In genomic region chr14:24283796-24284460, GRCh38 we compare ENCODE assay signal across 26 cellular contexts. TPM values are rescaled to one million over a fixed set of nuclear protein-coding genes. Genes with fewer than 3 reads are reported as not detected.
DNase-seq lines count a peak whose midpoint lies in the region; ATAC-seq and TF ChIP-seq lines count a peak whose summit lies in the region.
"Had no signal": no experiment of that assay in that cellular context is flagged by ENCODE, and none has a peak within 500 bp of the region (broad histone marks: within the 10 kb centered on the region; RNA-seq: fewer than 3 reads in every experiment).

No MANE protein-coding gene starts in this region.

- TF ChIP-seq CTCF in RWPE1 (conservative IDR thresholded peaks at IDR 0.05; ENCODE audit: low read depth) = no peak
- no peak for TF ChIP-seq CTCF in neural progenitor cell (IDR thresholded peaks at IDR 0.05)
- no peak for TF ChIP-seq CTCF in CD8-positive, alpha-beta T cell (IDR thresholded peaks at IDR 0.05)
- no peak for TF ChIP-seq CTCF in sigmoid colon (IDR thresholded peaks at IDR 0.05)

- H3K79me2 ChIP-seq in neural progenitor cell (ENCODE audit: low read depth) = no peaks in the 10 kb centered on the region

- CTCF ChIA-PET in activated CD4-positive, alpha-beta T cell treated with anti-CD3 and anti-CD28 coated beads for 36 hours (lab: Charles Lee) = interaction anchor here (0.8 to 1.4 kb wide), 3 partner anchors 10 to 13 kb away, joined by 4 to 8 read pairs (median 5); partner anchors contain the start of gene RABGGTA
- CTCF ChIA-PET in activated CD4-positive, alpha-beta T cell treated with anti-CD3 and anti-CD28 coated beads, Interleukin-2, amount 10 ng/mL, durations not matched to agents 7 days and 5 days (lab: Charles Lee) = interaction anchor here (0.6 to 3.4 kb wide), 7 partner anchors 8 to 147 kb away, joined by 3 to 23 read pairs (median 3); partner anchors contain the start of genes RABGGTA and TINF2
- CTCF ChIA-PET in RWPE1 (lab: Yijun Ruan, JAX) = interaction anchor here (1.4 kb wide), 2 partner anchors 9 to 42 kb away, joined by 3 to 4 read pairs; partner anchors contain the start of gene TINF2
- CTCF ChIA-PET in CD8-positive, alpha-beta T cell (lab: Charles Lee) = interaction anchor here (1.6 to 2.0 kb wide), 3 partner anchors 10 to 41 kb away, joined by 5 to 7 read pairs (median 6); partner anchors contain the start of genes CIDEB and TINF2

- H3K4me2 ChIP-seq in neural progenitor cell = no peak overlapping the region
- H3K4me2 ChIP-seq: GM23338, KMS-11 had no signal

- no peak overlapping the region for H3K4me3 ChIP-seq in neural progenitor cell
- H3K4me3 ChIP-seq in CD8-positive, alpha-beta T cell (ENCODE audit: low read depth, low read length) = no peak overlapping the region
- H3K4me3 ChIP-seq in sigmoid colon = no peak overlapping the region
- H3K4me3 ChIP-seq: GM23338 had no signal

- H3K9me3 Mint-ChIP-seq in activated CD4-positive, alpha-beta T cell treated with anti-CD3 and anti-CD28 coated beads for 36 hours (ENCODE audit: low read depth) = no peaks in the 10 kb centered on the region
- no peaks in the 10 kb centered on the region for H3K9me3 Mint-ChIP-seq in activated CD4-positive, alpha-beta T cell treated with anti-CD3 and anti-CD28 coated beads, Interleukin-2, amount 10 ng/mL, durations not matched to agents 7 days and 5 days
- H3K9me3 Mint-ChIP-seq in dendritic cell treated with granulocyte-macrophage colony-stimulating factor and Interleukin-4, amounts not matched to agents 40 ng/mL and 50 ng/mL, for 4 days = no peaks in the 10 kb centered on the region
- no peaks in the 10 kb centered on the region for H3K9me3 Mint-ChIP-seq in neural progenitor cell
- H3K9me3 Mint-ChIP-seq in CD8-positive, alpha-beta T cell = no peaks in the 10 kb centered on the region
- H3K9me3 Mint-ChIP-seq: CD8-positive, alpha-beta memory T cell; GM23338 had no signal

- no peak for TF ChIP-seq POLR2A in sigmoid colon (IDR thresholded peaks at IDR 0.05)

- no peaks in the 10 kb centered on the region for H3F3A ChIP-seq in neural progenitor cell (ENCODE audit: low read depth)

- H3K36me3 Mint-ChIP-seq in activated CD4-positive, alpha-beta T cell treated with anti-CD3 and anti-CD28 coated beads for 36 hours (ENCODE audit: low read depth) = peaks cover 1% of the 10 kb centered on the region
- peaks cover 1% of the 10 kb centered on the region for H3K36me3 Mint-ChIP-seq in activated CD4-positive, alpha-beta T cell treated with anti-CD3 and anti-CD28 coated beads, Interleukin-2, amount 10 ng/mL, durations not matched to agents 7 days and 5 days (ENCODE audit: low read depth)
- no peaks in the 10 kb centered on the region for H3K36me3 Mint-ChIP-seq in dendritic cell treated with granulocyte-macrophage colony-stimulating factor and Interleukin-4, amounts not matched to agents 40 ng/mL and 50 ng/mL, for 4 days (ENCODE audit: low read depth)
- H3K36me3 Mint-ChIP-seq in neural progenitor cell = no peaks in the 10 kb centered on the region
- no peaks in the 10 kb centered on the region for H3K36me3 Mint-ChIP-seq in CD8-positive, alpha-beta T cell

- no peak for DNase-seq in activated CD4-positive, alpha-beta T cell treated with anti-CD3 and anti-CD28 coated beads for 36 hours
- DNase-seq in activated CD4-positive, alpha-beta T cell treated with anti-CD3 and anti-CD28 coated beads, Interleukin-2, amount 10 ng/mL, durations not matched to agents 7 days and 5 days = no peak
- DNase-seq in RWPE1 (ENCODE audit: low spot score) (no peak), neural progenitor cell (ENCODE audit: low spot score) (peak; percentile 8), dedifferentiated amniotic fluid mesenchymal stem cell (ENCODE audit: extremely low spot score) (no peak), sigmoid colon (no peak)
- no peak for DNase-seq in CD8-positive, alpha-beta T cell
- DNase-seq: 8988T; C1 segment of cervical spinal cord; Calu3; CD8-positive, alpha-beta memory T cell; DMS153; IMR-90; NCI-H1105; NCI-H146; NCI-H2029 treated with DMSO at 0.1 percent for 48 hours; NCI-H226; NCI-H524 treated with DMSO at 0.1 percent for 48 hours; NCI-H82; OCI-M1; SIG-M5 had no signal

- H3K9me3 ChIP-seq in neural progenitor cell (ENCODE audit: low read depth) (no peaks in the 10 kb centered on the region), sigmoid colon (no peaks in the 10 kb centered on the region)
- H3K9me3 ChIP-seq in CD8-positive, alpha-beta T cell (ENCODE audit: low read length) = no peaks in the 10 kb centered on the region

- no peak overlapping the region for H3K4me3 Mint-ChIP-seq in activated CD4-positive, alpha-beta T cell treated with anti-CD3 and anti-CD28 coated beads for 36 hours
- H3K4me3 Mint-ChIP-seq in activated CD4-positive, alpha-beta T cell treated with anti-CD3 and anti-CD28 coated beads, Interleukin-2, amount 10 ng/mL, durations not matched to agents 7 days and 5 days = no peak overlapping the region
- no peak overlapping the region for H3K4me3 Mint-ChIP-seq in dendritic cell treated with granulocyte-macrophage colony-stimulating factor and Interleukin-4, amounts not matched to agents 40 ng/mL and 50 ng/mL, for 4 days
- no peak overlapping the region for H3K4me3 Mint-ChIP-seq in neural progenitor cell
- H3K4me3 Mint-ChIP-seq in CD8-positive, alpha-beta T cell = no peak overlapping the region
- H3K4me3 Mint-ChIP-seq: CD8-positive, alpha-beta memory T cell; GM23338 had no signal

- no peak for ATAC-seq in activated CD4-positive, alpha-beta T cell treated with anti-CD3 and anti-CD28 coated beads for 36 hours
- no peak for ATAC-seq in CD8-positive, alpha-beta T cell
- ATAC-seq: GM23338, HCT116 had no signal

- intact Hi-C loops in activated CD4-positive, alpha-beta T cell treated with anti-CD3 and anti-CD28 coated beads for 36 hours (cut with DNase I, micrococcal nuclease) = no loop called here
- intact Hi-C loops in dendritic cell treated with granulocyte-macrophage colony-stimulating factor and Interleukin-4, amounts not matched to agents 40 ng/mL and 50 ng/mL, for 4 days (cut with micrococcal nuclease) = no loop called here
- intact Hi-C loops in CD8-positive, alpha-beta T cell (cut with DNase I, micrococcal nuclease) = no loop called here
- intact Hi-C loops in sigmoid colon (cut with DNase I) = no loop called here

- no peak overlapping the region for H3K9ac ChIP-seq in neural progenitor cell
- H3K9ac ChIP-seq: KMS-11 had no signal

- peak overlapping the region; percentile 38 for H3K27ac Mint-ChIP-seq in activated CD4-positive, alpha-beta T cell treated with anti-CD3 and anti-CD28 coated beads for 36 hours
- no peak overlapping the region for H3K27ac Mint-ChIP-seq in activated CD4-positive, alpha-beta T cell treated with anti-CD3 and anti-CD28 coated beads, Interleukin-2, amount 10 ng/mL, durations not matched to agents 7 days and 5 days
- peak overlapping the region; percentile 73 for H3K27ac Mint-ChIP-seq in dendritic cell treated with granulocyte-macrophage colony-stimulating factor and Interleukin-4, amounts not matched to agents 40 ng/mL and 50 ng/mL, for 4 days
- peak overlapping the region; percentile 43 for H3K27ac Mint-ChIP-seq in neural progenitor cell
- H3K27ac Mint-ChIP-seq in CD8-positive, alpha-beta T cell = no peak overlapping the region
- H3K27ac Mint-ChIP-seq: GM23338 had no signal

- H3K27me3 ChIP-seq in neural progenitor cell (no peaks in the 10 kb centered on the region), sigmoid colon (no peaks in the 10 kb centered on the region)
- H3K27me3 ChIP-seq in CD8-positive, alpha-beta T cell (ENCODE audit: insufficient read depth, low read length) = no peaks in the 10 kb centered on the region

- no peaks in the 10 kb centered on the region for H3K36me3 ChIP-seq in neural progenitor cell
- H3K36me3 ChIP-seq in CD8-positive, alpha-beta T cell (ENCODE audit: insufficient read depth, low read length) = no peaks in the 10 kb centered on the region
- H3K36me3 ChIP-seq in sigmoid colon = no peaks in the 10 kb centered on the region

- WGBS in sigmoid colon, 2 donors = 91 to 94% methylated on average over 5 of the region's 5 CpGs

- POLR2A ChIA-PET in activated CD4-positive, alpha-beta T cell treated with anti-CD3 and anti-CD28 coated beads for 36 hours (lab: Charles Lee) = no interaction called here
- POLR2A ChIA-PET in activated CD4-positive, alpha-beta T cell treated with anti-CD3 and anti-CD28 coated beads, Interleukin-2, amount 10 ng/mL, durations not matched to agents 7 days and 5 days (lab: Charles Lee) = no interaction called here
- POLR2A ChIA-PET in RWPE1 (lab: Yijun Ruan, JAX; ENCODE audit: low non-redundant PET) = interaction anchor here (0.8 to 1.2 kb wide), 3 partner anchors 9 to 13 kb away, joined by 3 to 13 read pairs (median 3); no protein-coding TSS in a partner anchor
- POLR2A ChIA-PET in CD8-positive, alpha-beta T cell (lab: Charles Lee) = no interaction called here

- H4K20me1 ChIP-seq in neural progenitor cell (ENCODE audit: low read depth) = no peaks in the 10 kb centered on the region

- H3K27ac ChIP-seq in RWPE1 (peak overlapping the region; percentile 71), neural progenitor cell (no peak overlapping the region), sigmoid colon (no peak overlapping the region)
- no peak overlapping the region for H3K27ac ChIP-seq in CD8-positive, alpha-beta T cell (ENCODE audit: low read depth, low read length)
- H3K27ac ChIP-seq: KMS-11 had no signal

- no peak overlapping the region for H2AFZ ChIP-seq in neural progenitor cell (replicated peaks)
- H2AFZ ChIP-seq: GM23338 had no signal

- H3K4me1 ChIP-seq in neural progenitor cell = no peaks in the 10 kb centered on the region
- H3K4me1 ChIP-seq in CD8-positive, alpha-beta T cell (ENCODE audit: insufficient read depth, low read length) = peaks cover 11% of the 10 kb centered on the region
- H3K4me1 ChIP-seq in sigmoid colon = no peaks in the 10 kb centered on the region

- no peaks in the 10 kb centered on the region for H3K27me3 Mint-ChIP-seq in activated CD4-positive, alpha-beta T cell treated with anti-CD3 and anti-CD28 coated beads for 36 hours
- peaks cover 5% of the 10 kb centered on the region for H3K27me3 Mint-ChIP-seq in activated CD4-positive, alpha-beta T cell treated with anti-CD3 and anti-CD28 coated beads, Interleukin-2, amount 10 ng/mL, durations not matched to agents 7 days and 5 days
- no peaks in the 10 kb centered on the region for H3K27me3 Mint-ChIP-seq in dendritic cell treated with granulocyte-macrophage colony-stimulating factor and Interleukin-4, amounts not matched to agents 40 ng/mL and 50 ng/mL, for 4 days
- H3K27me3 Mint-ChIP-seq in neural progenitor cell (ENCODE audit: insufficient read depth, low read depth) = peaks cover 2% of the 10 kb centered on the region
- H3K27me3 Mint-ChIP-seq in CD8-positive, alpha-beta T cell (ENCODE audit: low read depth) = no peaks in the 10 kb centered on the region

- no peak for TF ChIP-seq EP300 in sigmoid colon (IDR thresholded peaks at IDR 0.05)

- H3K4me1 Mint-ChIP-seq in activated CD4-positive, alpha-beta T cell treated with anti-CD3 and anti-CD28 coated beads for 36 hours = peaks cover 25% of the 10 kb centered on the region
- H3K4me1 Mint-ChIP-seq in activated CD4-positive, alpha-beta T cell treated with anti-CD3 and anti-CD28 coated beads, Interleukin-2, amount 10 ng/mL, durations not matched to agents 7 days and 5 days = peaks cover 24% of the 10 kb centered on the region
- peaks cover 62% of the 10 kb centered on the region for H3K4me1 Mint-ChIP-seq in dendritic cell treated with granulocyte-macrophage colony-stimulating factor and Interleukin-4, amounts not matched to agents 40 ng/mL and 50 ng/mL, for 4 days (ENCODE audit: low read depth)
- H3K4me1 Mint-ChIP-seq in neural progenitor cell = no peaks in the 10 kb centered on the region
- peaks cover 9% of the 10 kb centered on the region for H3K4me1 Mint-ChIP-seq in CD8-positive, alpha-beta T cell (ENCODE audit: low read depth)
- H3K4me1 Mint-ChIP-seq: GM23338 had no signal

RNA-seq across cellular contexts. Expression of gene RABGGTA, which starts 12.5 kb away (rescaled TPM):
- total RNA-seq in activated CD4-positive, alpha-beta T cell treated with anti-CD3 and anti-CD28 coated beads for 36 hours = 10 to 100 TPM; 52.1 to 56.0 TPM
- 10 to 100 TPM; 54.8 to 55.0 TPM for total RNA-seq in activated CD4-positive, alpha-beta T cell treated with anti-CD3 and anti-CD28 coated beads, Interleukin-2, amount 10 ng/mL, durations not matched to agents 7 days and 5 days
- total RNA-seq in neural progenitor cell (ENCODE audit: low replicate concordance) (7.1 and 22.9 TPM in 2 replicates), sigmoid colon (10 to 100 TPM; 14.0 to 25.2 (median 20.0) TPM)
- 10 to 100 TPM; 59.1 to 65.9 TPM for total RNA-seq in CD8-positive, alpha-beta T cell
- polyA plus RNA-seq in sigmoid colon = 10 to 100 TPM; 27.3 to 32.4 (median 31.9) TPM

RNA-seq across cellular contexts. Expression of gene DHRS1, which starts 15.7 kb away (rescaled TPM):
- total RNA-seq in activated CD4-positive, alpha-beta T cell treated with anti-CD3 and anti-CD28 coated beads for 36 hours = 10 to 100 TPM; 11.7 to 14.6 TPM
- total RNA-seq in activated CD4-positive, alpha-beta T cell treated with anti-CD3 and anti-CD28 coated beads, Interleukin-2, amount 10 ng/mL, durations not matched to agents 7 days and 5 days = 10 to 100 TPM; 31.7 to 35.0 TPM
- total RNA-seq in neural progenitor cell (ENCODE audit: low replicate concordance) = 19.7 and 27.4 TPM in 2 replicates
- total RNA-seq in CD8-positive, alpha-beta T cell = 10 to 100 TPM; 24.3 to 28.5 TPM
- total RNA-seq in sigmoid colon = 10 to 100 TPM; 13.9 to 34.6 (median 29.3) TPM
- polyA plus RNA-seq in sigmoid colon = 10 to 100 TPM; 39.6 to 56.6 (median 40.8) TPM

RNA-seq across cellular contexts. Expression of gene NOP9, which starts 15.7 kb away (rescaled TPM):
- 10 to 100 TPM; 24.4 to 32.5 TPM for total RNA-seq in activated CD4-positive, alpha-beta T cell treated with anti-CD3 and anti-CD28 coated beads for 36 hours
- total RNA-seq in activated CD4-positive, alpha-beta T cell treated with anti-CD3 and anti-CD28 coated beads, Interleukin-2, amount 10 ng/mL, durations not matched to agents 7 days and 5 days = 10 to 100 TPM; 30.8 to 35.2 TPM
- total RNA-seq in neural progenitor cell (ENCODE audit: low replicate concordance) (14.8 and 24.7 TPM in 2 replicates), sigmoid colon (10 to 100 TPM; 12.8 to 16.8 (median 14.9) TPM)
- total RNA-seq in CD8-positive, alpha-beta T cell = 10 to 100 TPM; 35.6 to 35.8 TPM
- 10 to 100 TPM in 2 of 3 donors, 1 to 10 TPM in 1; 7.8 to 29.0 (median 11.3) TPM for polyA plus RNA-seq in sigmoid colon

RNA-seq across cellular contexts. Expression of gene TGM1, which starts 21.0 kb away (rescaled TPM):
- 1 to 10 TPM; 4.8 to 7.4 TPM for total RNA-seq in activated CD4-positive, alpha-beta T cell treated with anti-CD3 and anti-CD28 coated beads for 36 hours
- 1 to 10 TPM; 6.5 TPM for total RNA-seq in activated CD4-positive, alpha-beta T cell treated with anti-CD3 and anti-CD28 coated beads, Interleukin-2, amount 10 ng/mL, durations not matched to agents 7 days and 5 days
- 2.6 and 4.9 TPM in 2 replicates for total RNA-seq in neural progenitor cell (ENCODE audit: low replicate concordance)
- total RNA-seq in CD8-positive, alpha-beta T cell = 1 to 10 TPM; 3.6 to 3.8 TPM
- 1 to 10 TPM in 2 of 4 donors, under 1 TPM in 1, not detected in 1; 0.33 to 1.1 (median 1.1) TPM for total RNA-seq in sigmoid colon
- 1 to 10 TPM in 1 of 3 donors, under 1 TPM in 2; 0.60 to 2.7 (median 0.69) TPM for polyA plus RNA-seq in sigmoid colon
- polyA plus RNA-seq: CD8-positive, alpha-beta memory T cell had no signal

RNA-seq across cellular contexts. Expression of gene CIDEB, which starts 23.8 kb away (rescaled TPM):
- total RNA-seq in activated CD4-positive, alpha-beta T cell treated with anti-CD3 and anti-CD28 coated beads for 36 hours = 10 to 100 TPM; 11.1 to 14.0 TPM
- 10 to 100 TPM; 28.7 to 30.9 TPM for total RNA-seq in activated CD4-positive, alpha-beta T cell treated with anti-CD3 and anti-CD28 coated beads, Interleukin-2, amount 10 ng/mL, durations not matched to agents 7 days and 5 days
- total RNA-seq in neural progenitor cell (ENCODE audit: low replicate concordance) (0.12 TPM in 1 of 2 replicates, not detected in the other), sigmoid colon (1 to 10 TPM; 4.7 to 9.5 (median 8.0) TPM)
- total RNA-seq in CD8-positive, alpha-beta T cell = 10 to 100 TPM; 11.8 to 13.4 TPM
- polyA plus RNA-seq in sigmoid colon = 1 to 10 TPM; 7.2 to 8.6 (median 7.2) TPM
- total RNA-seq: Calu3, RPMI7951 had no signal

Comparison
In these comparisons a context has a peak if more than half of its experiments do, and no peak if none do; other contexts are left out.
1. H3K27ac Mint-ChIP-seq: peak in activated CD4-positive, alpha-beta T cell treated with anti-CD3 and anti-CD28 coated beads for 36 hours (single experiment), dendritic cell treated with granulocyte-macrophage colony-stimulating factor and Interleukin-4, amounts not matched to agents 40 ng/mL and 50 ng/mL, for 4 days (single experiment) and neural progenitor cell (single experiment); none in activated CD4-positive, alpha-beta T cell treated with anti-CD3 and anti-CD28 coated beads, Interleukin-2, amount 10 ng/mL, durations not matched to agents 7 days and 5 days (single experiment) and CD8-positive, alpha-beta T cell (single experiment).